In the genomic region with DNA sequence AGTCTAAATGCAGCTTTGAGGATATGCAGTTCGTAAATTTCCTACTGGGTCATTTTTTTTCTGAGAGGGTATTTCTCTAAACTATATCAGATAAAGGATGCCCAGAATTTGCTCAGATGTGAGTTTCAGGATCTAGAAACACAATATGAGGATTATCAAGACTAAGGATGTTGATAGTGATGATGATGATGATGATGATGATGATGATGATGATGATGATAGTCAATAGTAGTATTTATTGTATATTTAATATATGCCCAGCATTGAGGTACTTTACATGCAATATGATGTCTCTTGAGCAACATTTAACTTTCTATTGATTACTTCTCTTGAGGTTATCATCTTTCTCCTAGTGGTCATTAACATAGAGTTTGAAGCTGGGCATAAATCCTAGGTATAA, we compare ENCODE assay signal across 3 cellular contexts.
A peak's percentile ranks its signal among the peaks of the same experiment; 100 is the strongest.
TF ChIP-seq lines count a peak whose summit lies in the region.

No MANE protein-coding gene starts in this region.

TF ChIP-seq in HepG2, 621 proteins besides CTCF, POLR2A, EP300 and RAD21:
- TF ChIP-seq CREB1 (IDR thresholded peaks at IDR 0.05), result peak; percentile 86
- TF ChIP-seq CREB1 (CRISPR knock-in tag; IDR thresholded peaks at IDR 0.05), result no peak
- no peak for TF ChIP-seq ZIK1 (CRISPR knock-in tag; IDR thresholded peaks at IDR 0.05; ENCODE audit: borderline replicate concordance, low read depth)

TF ChIP-seq in HEK293, 187 proteins besides CTCF, POLR2A, EP300 and RAD21:
- TF ChIP-seq ZNF513 (tag by site-specific recombination; IDR thresholded peaks at IDR 0.05), result peak; percentile 89
- no peak for TF ChIP-seq ZNF140 (tag by site-specific recombination; IDR thresholded peaks at IDR 0.05)
- TF ChIP-seq ZNF423 (tag by site-specific recombination; IDR thresholded peaks at IDR 0.05), result no peak

TF ChIP-seq in H1, 55 proteins besides CTCF, POLR2A, EP300 and RAD21:
- TF ChIP-seq POU5F1 (IDR thresholded peaks at IDR 0.05; ENCODE audit: low read depth, low read length) (no peak), EGR1 (IDR thresholded peaks at IDR 0.05; ENCODE audit: borderline replicate concordance, low read depth, low read length) (no peak), GTF2F1 (IDR thresholded peaks at IDR 0.05; ENCODE audit: borderline replicate concordance, low read depth, low read length) (no peak), YY1 (IDR thresholded peaks at IDR 0.05; ENCODE audit: low read depth, low read length) (no peak), TBP (IDR thresholded peaks at IDR 0.05; ENCODE audit: low read depth, low read length) (no peak)
